Comparison of ENCODE assay signal across 14 cellular contexts in genomic region chr12:80838708-80839107, GRCh38.
DNase-seq lines count a peak whose midpoint lies in the region; ATAC-seq and TF ChIP-seq lines count a peak whose summit lies in the region.
"Had no signal": no experiment of that assay in that cellular context is flagged by ENCODE, and none has a peak within 500 bp of the region (broad histone marks: within the 10 kb centered on the region; RNA-seq: fewer than 3 reads in every experiment).

No MANE protein-coding gene starts in this region.

- H3F3A ChIP-seq in GM23338 (replicated peaks; ENCODE audit: low read depth) = no peaks in the 10 kb centered on the region

- DNase-seq in GM23338 (ENCODE audit: low spot score) (no peak), NCI-H510A treated with DMSO at 0.1 percent for 48 hours (lab: John Stamatoyannopoulos, UW) (peak; percentile 83), lung (ENCODE audit: low spot score) (peak; percentile 45), T-helper 17 cell (no peak), suprapubic skin (ENCODE audit: low spot score in 2 of 2) (no peak), AG08395 (ENCODE audit: low spot score) (no peak), NCI-H2171 (lab: John Stamatoyannopoulos, UW) (no peak)
- DNase-seq: KG1, natural killer cell, spleen had no signal

- H2AFZ ChIP-seq in GM23338 = no peak overlapping the region

- WGBS in lung, 2 donors = 49 to 52% methylated on average over 1 of the region's 1 CpG
- 67% methylated on average over 1 of the region's 1 CpG for WGBS in suprapubic skin

- H3K27ac ChIP-seq in GM23338 (ENCODE audit: low read depth) (no peak overlapping the region), lung (ENCODE audit: low read depth in 1 of 2, low read length in 1 of 2) (peak overlapping the region in 1 of 2 donors; percentile 39), suprapubic skin (no peak overlapping the region)
- H3K27ac ChIP-seq: spleen had no signal

- H3K9me2 ChIP-seq in GM23338 (ENCODE audit: insufficient read depth) = no peaks in the 10 kb centered on the region

- H3K27me3 ChIP-seq in GM23338 (ENCODE audit: insufficient read depth) (no peaks in the 10 kb centered on the region), lung (ENCODE audit: control insufficient read depth, insufficient read depth) (no peaks in the 10 kb centered on the region), suprapubic skin (no peaks in the 10 kb centered on the region)
- H3K27me3 ChIP-seq: body of pancreas, spleen had no signal

- no peaks in the 10 kb centered on the region for H3K79me2 ChIP-seq in GM23338 (replicated peaks; ENCODE audit: insufficient read depth)

- H4K20me1 ChIP-seq in GM23338 (replicated peaks; ENCODE audit: insufficient read depth) = no peaks in the 10 kb centered on the region

- H3K4me1 ChIP-seq in GM23338 (ENCODE audit: insufficient read depth) = no peaks in the 10 kb centered on the region; the same call in 1 of the 2 replicates
- no peaks in the 10 kb centered on the region for H3K4me1 ChIP-seq in lung (ENCODE audit: control insufficient read depth in 2 of 2, insufficient read depth in 2 of 2, low read length in 2 of 2)
- H3K4me1 ChIP-seq in suprapubic skin = no peaks in the 10 kb centered on the region

- TF ChIP-seq POLR2A in suprapubic skin (IDR thresholded peaks at IDR 0.05) = no peak

- H3K27me3 Mint-ChIP-seq in GM23338 (ENCODE audit: insufficient read depth, low read depth, poor library complexity) (no peaks in the 10 kb centered on the region), T-helper 17 cell (no peaks in the 10 kb centered on the region)
- H3K27me3 Mint-ChIP-seq: stimulated activated memory B cell treated with anti-CD40 and anti-IgM and Interleukin-4, amounts not matched to agents 10 μg/mL and 1 μg/mL and 100 μg/mL, for 72 hours had no signal

- no peak overlapping the region for H3K4me3 ChIP-seq in GM23338
- no peak overlapping the region for H3K4me3 ChIP-seq in lung
- H3K4me3 ChIP-seq in suprapubic skin = no peak overlapping the region
- H3K4me3 ChIP-seq: body of pancreas, spleen had no signal

- no peak overlapping the region for H3K4me2 ChIP-seq in GM23338

- H3K9me3 ChIP-seq in lung (ENCODE audit: control insufficient read depth in 2 of 2, insufficient read depth in 1 of 2, low read length in 1 of 2) = no peaks in the 10 kb centered on the region
- no peaks in the 10 kb centered on the region for H3K9me3 ChIP-seq in T-helper 17 cell (ENCODE audit: control insufficient read depth, low read length, poor library complexity, severe bottlenecking)
- H3K9me3 ChIP-seq in suprapubic skin = no peaks in the 10 kb centered on the region
- H3K9me3 ChIP-seq: body of pancreas, spleen had no signal

- ATAC-seq in GM18870 (IDR thresholded peaks at IDR 0.05; ENCODE audit: unreplicated experiment) (peak; percentile 41), GM23338 (peak; percentile 55), lung (ENCODE audit: insufficient read depth, low FRiP score) (peak; percentile 79), T-helper 17 cell (no peak)
- ATAC-seq: natural killer cell; stimulated activated memory B cell treated with anti-CD40 and anti-IgM and Interleukin-4, amounts not matched to agents 10 μg/mL and 1 μg/mL and 100 μg/mL, for 72 hours had no signal

- H3K36me3 Mint-ChIP-seq in GM23338 (ENCODE audit: low read depth) (no peaks in the 10 kb centered on the region), T-helper 17 cell (ENCODE audit: low read depth) (no peaks in the 10 kb centered on the region)
- H3K36me3 Mint-ChIP-seq: natural killer cell; stimulated activated memory B cell treated with anti-CD40 and anti-IgM and Interleukin-4, amounts not matched to agents 10 μg/mL and 1 μg/mL and 100 μg/mL, for 72 hours had no signal

- H3K27ac Mint-ChIP-seq in GM23338 (0 out of 2 replicates have a peak overlapping the region, but pooled peaks have one; percentile 18), T-helper 17 cell (no peak overlapping the region)
- H3K27ac Mint-ChIP-seq: natural killer cell; stimulated activated memory B cell treated with anti-CD40 and anti-IgM and Interleukin-4, amounts not matched to agents 10 μg/mL and 1 μg/mL and 100 μg/mL, for 72 hours; T-helper 2 cell treated with Interferon-gamma antibody and Interleukin-4, amounts not matched to agents 5 μg/mL and 100 μg/mL, for 36 hours had no signal

- no peak overlapping the region for H3K4me3 Mint-ChIP-seq in GM23338
- no peak overlapping the region for H3K4me3 Mint-ChIP-seq in T-helper 17 cell
- H3K4me3 Mint-ChIP-seq: natural killer cell; stimulated activated memory B cell treated with anti-CD40 and anti-IgM and Interleukin-4, amounts not matched to agents 10 μg/mL and 1 μg/mL and 100 μg/mL, for 72 hours; T-helper 2 cell treated with Interferon-gamma antibody and Interleukin-4, amounts not matched to agents 5 μg/mL and 100 μg/mL, for 36 hours had no signal

- no peak for TF ChIP-seq EP300 in suprapubic skin (IDR thresholded peaks at IDR 0.05)

- H3K36me3 ChIP-seq in GM23338 (ENCODE audit: insufficient read depth) (no peaks in the 10 kb centered on the region), lung (ENCODE audit: control insufficient read depth in 2 of 2, insufficient read depth in 2 of 2, low read length in 2 of 2) (no peaks in the 10 kb centered on the region), suprapubic skin (no peaks in the 10 kb centered on the region)
- H3K36me3 ChIP-seq: spleen had no signal

- TF ChIP-seq CTCF in GM23338 (conservative IDR thresholded peaks at IDR 0.05; ENCODE audit: low read depth in 2 of 2) (no peak), lung (IDR thresholded peaks at IDR 0.05; ENCODE audit: control extremely low read depth, extremely low read depth) (no peak), suprapubic skin (IDR thresholded peaks at IDR 0.05) (no peak)

- H3K4me1 Mint-ChIP-seq in GM23338 (peaks cover 23% of the 10 kb centered on the region), T-helper 17 cell (no peaks in the 10 kb centered on the region)
- H3K4me1 Mint-ChIP-seq: natural killer cell; stimulated activated memory B cell treated with anti-CD40 and anti-IgM and Interleukin-4, amounts not matched to agents 10 μg/mL and 1 μg/mL and 100 μg/mL, for 72 hours had no signal

- H3K9me3 Mint-ChIP-seq in GM23338 = no peaks in the 10 kb centered on the region
- H3K9me3 Mint-ChIP-seq: T-helper 2 cell treated with Interferon-gamma antibody and Interleukin-4, amounts not matched to agents 5 μg/mL and 100 μg/mL, for 36 hours had no signal

TF ChIP-seq in GM23338, 12 proteins besides CTCF, POLR2A, EP300 and RAD21:
- TF ChIP-seq STAT1 (IDR thresholded peaks at IDR 0.05; ENCODE audit: unreplicated experiment) (no peak), ZNF114 (CRISPR knock-in tag; IDR thresholded peaks at IDR 0.05) (no peak), POLR2AphosphoS5 (IDR thresholded peaks at IDR 0.05; ENCODE audit: low read depth) (no peak), NANOG (IDR thresholded peaks at IDR 0.05; ENCODE audit: borderline replicate concordance) (no peak), REST (IDR thresholded peaks at IDR 0.05; ENCODE audit: unreplicated experiment) (no peak), JUNB (IDR thresholded peaks at IDR 0.05; ENCODE audit: unreplicated experiment) (no peak)

Comparison
In these comparisons a context has a peak if more than half of its experiments do, and no peak if none do; other contexts are left out.
1. DNase-seq: peak in NCI-H510A treated with DMSO at 0.1 percent for 48 hours (single experiment) and lung (single experiment); none in GM23338 (single experiment), T-helper 17 cell (0 of 3), suprapubic skin (0 of 2), AG08395 (single experiment) and NCI-H2171 (single experiment).